ENCODE assay signal across 1 cellular context in the genomic region with DNA sequence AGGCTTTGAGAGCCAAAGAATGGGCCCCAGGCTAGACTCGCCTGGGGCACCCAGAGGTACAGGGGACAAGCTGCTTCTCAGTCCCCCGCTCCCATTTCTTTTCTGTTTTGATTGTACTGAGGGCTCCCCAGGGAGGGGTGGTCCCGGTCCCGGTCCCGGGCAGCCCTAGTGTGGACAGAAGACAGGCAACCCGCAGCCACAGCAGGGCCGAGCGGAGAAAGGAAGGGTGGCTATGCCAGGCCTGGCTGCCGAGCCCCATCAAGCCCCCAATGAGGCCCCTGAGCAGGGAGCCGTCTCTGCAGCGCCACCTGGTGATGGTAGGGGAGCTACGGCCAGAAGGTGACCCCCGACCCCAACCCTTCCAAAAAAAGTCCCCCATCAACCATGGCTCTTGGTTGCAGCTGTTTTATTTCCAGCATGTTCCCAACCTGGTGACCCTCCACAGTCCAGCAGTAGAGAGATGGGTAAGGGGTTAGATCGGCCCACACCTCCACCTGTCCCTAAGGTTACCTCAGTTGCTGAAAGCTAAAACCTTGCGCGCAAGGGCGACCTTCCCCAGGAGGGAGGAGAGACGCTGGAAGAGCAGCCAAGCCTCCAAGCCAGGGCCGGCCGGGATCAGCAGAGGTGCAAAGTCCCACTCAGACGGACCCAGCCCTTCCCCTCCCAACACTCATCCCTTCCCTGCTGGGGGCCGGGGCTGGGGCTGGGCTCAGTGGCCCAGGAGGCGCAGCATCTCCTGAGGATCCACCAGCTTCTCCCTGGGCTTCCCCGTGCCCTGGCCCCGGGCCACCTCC.
A peak's percentile ranks its signal among the peaks of the same experiment; 100 is the strongest.
TF ChIP-seq lines count a peak whose summit lies in the region.

No MANE protein-coding gene starts in this region.

TF ChIP-seq in HepG2, 621 proteins besides CTCF, POLR2A, EP300 and RAD21 (continued from another document and continues in another):
- TF ChIP-seq ZNF687 (CRISPR knock-in tag; IDR thresholded peaks at IDR 0.05) (peak; percentile 61), ZMAT3 (CRISPR knock-in tag; conservative IDR thresholded peaks at IDR 0.05) (no peak), ZNF576 (CRISPR knock-in tag; IDR thresholded peaks at IDR 0.05) (0 out of 2 replicates have a peak, but pooled peaks have one; percentile 9), ZNF558 (CRISPR knock-in tag; IDR thresholded peaks at IDR 0.05; ENCODE audit: borderline replicate concordance) (no peak), HES4 (CRISPR knock-in tag; IDR thresholded peaks at IDR 0.05; ENCODE audit: borderline replicate concordance) (0 out of 2 replicates have a peak, but pooled peaks have one; percentile 29), TOE1 (CRISPR knock-in tag; IDR thresholded peaks at IDR 0.05) (no peak), HOXA7 (CRISPR knock-in tag; IDR thresholded peaks at IDR 0.05) (no peak), RARG (CRISPR knock-in tag; IDR thresholded peaks at IDR 0.05; ENCODE audit: low read depth) (no peak), GFI1 (CRISPR knock-in tag; IDR thresholded peaks at IDR 0.05; ENCODE audit: borderline replicate concordance) (no peak), RELA (CRISPR knock-in tag; IDR thresholded peaks at IDR 0.05) (no peak), MBNL3 (CRISPR knock-in tag; conservative IDR thresholded peaks at IDR 0.05) (no peak), ZNF549 (CRISPR knock-in tag; IDR thresholded peaks at IDR 0.05) (no peak), FLYWCH1 (CRISPR knock-in tag; IDR thresholded peaks at IDR 0.05) (no peak), ZFY (CRISPR knock-in tag; IDR thresholded peaks at IDR 0.05) (peak; percentile 29; the same call in 1 of the 2 replicates), SMARCE1 (IDR thresholded peaks at IDR 0.05; ENCODE audit: borderline replicate concordance) (no peak), SUZ12 (IDR thresholded peaks at IDR 0.05; ENCODE audit: low read depth, low read length) (0 out of 2 replicates have a peak, but pooled peaks have one; percentile 3), ZNF841 (CRISPR knock-in tag; IDR thresholded peaks at IDR 0.05; ENCODE audit: borderline replicate concordance) (no peak), TRAFD1 (CRISPR knock-in tag; IDR thresholded peaks at IDR 0.05; ENCODE audit: borderline replicate concordance) (no peak), NFE2L1 (CRISPR knock-in tag; IDR thresholded peaks at IDR 0.05; ENCODE audit: borderline replicate concordance) (no peak), ATF7 (IDR thresholded peaks at IDR 0.05) (no peak), ATF7 (CRISPR knock-in tag; IDR thresholded peaks at IDR 0.05) (no peak), ZNF777 (CRISPR knock-in tag; IDR thresholded peaks at IDR 0.05) (peak; percentile 53; the same call in 1 of the 2 replicates), SP140L (CRISPR knock-in tag; IDR thresholded peaks at IDR 0.05; ENCODE audit: borderline replicate concordance) (no peak), PITX1 (CRISPR knock-in tag; IDR thresholded peaks at IDR 0.05) (0 out of 2 replicates have a peak, but pooled peaks have one; percentile 53), ZNF772 (CRISPR knock-in tag; IDR thresholded peaks at IDR 0.05) (no peak), FOXM1 (CRISPR knock-in tag; IDR thresholded peaks at IDR 0.05) (no peak), ZNF431 (CRISPR knock-in tag; IDR thresholded peaks at IDR 0.05; ENCODE audit: borderline replicate concordance, low read depth) (no peak), E2F2 (CRISPR knock-in tag; IDR thresholded peaks at IDR 0.05; ENCODE audit: borderline replicate concordance) (no peak), ZNF615 (CRISPR knock-in tag; IDR thresholded peaks at IDR 0.05; ENCODE audit: borderline replicate concordance) (no peak), ELK4 (CRISPR knock-in tag; IDR thresholded peaks at IDR 0.05; ENCODE audit: borderline replicate concordance) (no peak), ATF5 (CRISPR knock-in tag; IDR thresholded peaks at IDR 0.05; ENCODE audit: low read depth) (no peak)
- TF ChIP-seq, protein P1, sequence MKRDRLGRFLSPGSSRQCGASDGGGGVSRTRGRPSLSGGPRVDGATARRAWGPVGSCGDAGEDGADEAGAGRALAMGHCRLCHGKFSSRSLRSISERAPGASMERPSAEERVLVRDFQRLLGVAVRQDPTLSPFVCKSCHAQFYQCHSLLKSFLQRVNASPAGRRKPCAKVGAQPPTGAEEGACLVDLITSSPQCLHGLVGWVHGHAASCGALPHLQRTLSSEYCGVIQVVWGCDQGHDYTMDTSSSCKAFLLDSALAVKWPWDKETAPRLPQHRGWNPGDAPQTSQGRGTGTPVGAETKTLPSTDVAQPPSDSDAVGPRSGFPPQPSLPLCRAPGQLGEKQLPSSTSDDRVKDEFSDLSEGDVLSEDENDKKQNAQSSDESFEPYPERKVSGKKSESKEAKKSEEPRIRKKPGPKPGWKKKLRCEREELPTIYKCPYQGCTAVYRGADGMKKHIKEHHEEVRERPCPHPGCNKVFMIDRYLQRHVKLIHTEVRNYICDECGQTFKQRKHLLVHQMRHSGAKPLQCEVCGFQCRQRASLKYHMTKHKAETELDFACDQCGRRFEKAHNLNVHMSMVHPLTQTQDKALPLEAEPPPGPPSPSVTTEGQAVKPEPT (CRISPR knock-in tag; IDR thresholded peaks at IDR 0.05; ENCODE audit: low read depth) = no peak
- TF ChIP-seq, protein P2, sequence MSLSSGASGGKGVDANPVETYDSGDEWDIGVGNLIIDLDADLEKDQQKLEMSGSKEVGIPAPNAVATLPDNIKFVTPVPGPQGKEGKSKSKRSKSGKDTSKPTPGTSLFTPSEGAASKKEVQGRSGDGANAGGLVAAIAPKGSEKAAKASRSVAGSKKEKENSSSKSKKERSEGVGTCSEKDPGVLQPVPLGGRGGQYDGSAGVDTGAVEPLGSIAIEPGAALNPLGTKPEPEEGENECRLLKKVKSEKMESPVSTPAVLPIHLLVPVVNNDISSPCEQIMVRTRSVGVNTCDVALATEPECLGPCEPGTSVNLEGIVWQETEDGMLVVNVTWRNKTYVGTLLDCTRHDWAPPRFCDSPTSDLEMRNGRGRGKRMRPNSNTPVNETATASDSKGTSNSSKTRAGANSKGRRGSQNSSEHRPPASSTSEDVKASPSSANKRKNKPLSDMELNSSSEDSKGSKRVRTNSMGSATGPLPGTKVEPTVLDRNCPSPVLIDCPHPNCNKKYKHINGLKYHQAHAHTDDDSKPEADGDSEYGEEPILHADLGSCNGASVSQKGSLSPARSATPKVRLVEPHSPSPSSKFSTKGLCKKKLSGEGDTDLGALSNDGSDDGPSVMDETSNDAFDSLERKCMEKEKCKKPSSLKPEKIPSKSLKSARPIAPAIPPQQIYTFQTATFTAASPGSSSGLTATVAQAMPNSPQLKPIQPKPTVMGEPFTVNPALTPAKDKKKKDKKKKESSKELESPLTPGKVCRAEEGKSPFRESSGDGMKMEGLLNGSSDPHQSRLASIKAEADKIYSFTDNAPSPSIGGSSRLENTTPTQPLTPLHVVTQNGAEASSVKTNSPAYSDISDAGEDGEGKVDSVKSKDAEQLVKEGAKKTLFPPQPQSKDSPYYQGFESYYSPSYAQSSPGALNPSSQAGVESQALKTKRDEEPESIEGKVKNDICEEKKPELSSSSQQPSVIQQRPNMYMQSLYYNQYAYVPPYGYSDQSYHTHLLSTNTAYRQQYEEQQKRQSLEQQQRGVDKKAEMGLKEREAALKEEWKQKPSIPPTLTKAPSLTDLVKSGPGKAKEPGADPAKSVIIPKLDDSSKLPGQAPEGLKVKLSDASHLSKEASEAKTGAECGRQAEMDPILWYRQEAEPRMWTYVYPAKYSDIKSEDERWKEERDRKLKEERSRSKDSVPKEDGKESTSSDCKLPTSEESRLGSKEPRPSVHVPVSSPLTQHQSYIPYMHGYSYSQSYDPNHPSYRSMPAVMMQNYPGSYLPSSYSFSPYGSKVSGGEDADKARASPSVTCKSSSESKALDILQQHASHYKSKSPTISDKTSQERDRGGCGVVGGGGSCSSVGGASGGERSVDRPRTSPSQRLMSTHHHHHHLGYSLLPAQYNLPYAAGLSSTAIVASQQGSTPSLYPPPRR (CRISPR knock-in tag; IDR thresholded peaks at IDR 0.05; ENCODE audit: borderline replicate concordance) = no peak
- TF ChIP-seq, protein P3, sequence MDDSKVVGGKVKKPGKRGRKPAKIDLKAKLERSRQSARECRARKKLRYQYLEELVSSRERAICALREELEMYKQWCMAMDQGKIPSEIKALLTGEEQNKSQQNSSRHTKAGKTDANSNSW (CRISPR knock-in tag; IDR thresholded peaks at IDR 0.05; ENCODE audit: borderline replicate concordance) = no peak
- TF ChIP-seq, protein P4, sequence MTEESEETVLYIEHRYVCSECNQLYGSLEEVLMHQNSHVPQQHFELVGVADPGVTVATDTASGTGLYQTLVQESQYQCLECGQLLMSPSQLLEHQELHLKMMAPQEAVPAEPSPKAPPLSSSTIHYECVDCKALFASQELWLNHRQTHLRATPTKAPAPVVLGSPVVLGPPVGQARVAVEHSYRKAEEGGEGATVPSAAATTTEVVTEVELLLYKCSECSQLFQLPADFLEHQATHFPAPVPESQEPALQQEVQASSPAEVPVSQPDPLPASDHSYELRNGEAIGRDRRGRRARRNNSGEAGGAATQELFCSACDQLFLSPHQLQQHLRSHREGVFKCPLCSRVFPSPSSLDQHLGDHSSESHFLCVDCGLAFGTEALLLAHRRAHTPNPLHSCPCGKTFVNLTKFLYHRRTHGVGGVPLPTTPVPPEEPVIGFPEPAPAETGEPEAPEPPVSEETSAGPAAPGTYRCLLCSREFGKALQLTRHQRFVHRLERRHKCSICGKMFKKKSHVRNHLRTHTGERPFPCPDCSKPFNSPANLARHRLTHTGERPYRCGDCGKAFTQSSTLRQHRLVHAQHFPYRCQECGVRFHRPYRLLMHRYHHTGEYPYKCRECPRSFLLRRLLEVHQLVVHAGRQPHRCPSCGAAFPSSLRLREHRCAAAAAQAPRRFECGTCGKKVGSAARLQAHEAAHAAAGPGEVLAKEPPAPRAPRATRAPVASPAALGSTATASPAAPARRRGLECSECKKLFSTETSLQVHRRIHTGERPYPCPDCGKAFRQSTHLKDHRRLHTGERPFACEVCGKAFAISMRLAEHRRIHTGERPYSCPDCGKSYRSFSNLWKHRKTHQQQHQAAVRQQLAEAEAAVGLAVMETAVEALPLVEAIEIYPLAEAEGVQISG (CRISPR knock-in tag; IDR thresholded peaks at IDR 0.05) = 0 out of 2 replicates have a peak, but pooled peaks have one; percentile 25
